Comparison of ENCODE assay signal across 8 cellular contexts in genomic region chr3:171460226-171461086, GRCh38. TPM values are rescaled to one million over a fixed set of nuclear protein-coding genes. Genes with fewer than 3 reads are reported as not detected.
A peak's percentile ranks its signal among the peaks of the same experiment; 100 is the strongest.
DNase-seq lines count a peak whose midpoint lies in the region; ATAC-seq and TF ChIP-seq lines count a peak whose summit lies in the region.

TNIK (minus strand) TSS chr3:171460405; CDS start chr3:171460063, 342 bp downstream.

- peaks cover 52% of the 10 kb centered on the region for H3K4me1 Mint-ChIP-seq in activated T-helper 1 cell treated with anti-CD3 and anti-CD28 coated beads, Interleukin-12 subunit alpha, Interleukin-12 subunit beta, Interleukin-2, Interleukin-4 antibody, amounts not matched to agents 30 ng/mL and 10 ng/mL and 1 ng/mL, durations not matched to agents 14 hours and 24 hours and 36 hours (ENCODE audit: low read depth)
- H3K4me1 Mint-ChIP-seq in natural killer cell = peaks cover 19 to 61% of the 10 kb centered on the region in 2 donors

- peak within 1 kb of the TSS; percentile 96 for H2AFZ ChIP-seq in IMR-90 (replicated peaks; ENCODE audit: low read length, poor library complexity)
- H2AFZ ChIP-seq in fibroblast of lung (ENCODE audit: low read length) = peak within 1 kb of the TSS; percentile 98

- H3K27ac Mint-ChIP-seq in activated T-helper 1 cell treated with anti-CD3 and anti-CD28 coated beads, Interleukin-12 subunit alpha, Interleukin-12 subunit beta, Interleukin-2, Interleukin-4 antibody, amounts not matched to agents 30 ng/mL and 10 ng/mL and 1 ng/mL, durations not matched to agents 14 hours and 24 hours and 36 hours = peak within 1 kb of the TSS; percentile 91
- H3K27ac Mint-ChIP-seq in natural killer cell = peak within 1 kb of the TSS in 1 of 2 donors; percentile 97

- DNase-seq in DMS53 treated with DMSO at 0.1 percent for 48 hours (lab: John Stamatoyannopoulos, UW; ENCODE audit: unreplicated experiment) (peak; percentile 58), IMR-90 (peak; percentile 89), fibroblast of lung (ENCODE audit: low read depth in 2 of 2) (peak; percentile 88 to 95), natural killer cell (peak; percentile 84)
- peak; percentile 92 for DNase-seq in activated T-helper 1 cell treated with anti-CD3 and anti-CD28 coated beads, Interleukin-12 subunit alpha, Interleukin-12 subunit beta, Interleukin-2, Interleukin-4 antibody, amounts not matched to agents 30 ng/mL and 10 ng/mL and 1 ng/mL, durations not matched to agents 14 hours and 24 hours and 36 hours (ENCODE audit: low spot score)
- peak; percentile 90 to 95 (median 92) for DNase-seq in stimulated activated naive CD4-positive, alpha-beta T cell (lab: John Stamatoyannopoulos, UW)

- H3K9me3 Mint-ChIP-seq in activated T-helper 1 cell treated with anti-CD3 and anti-CD28 coated beads, Interleukin-12 subunit alpha, Interleukin-12 subunit beta, Interleukin-2, Interleukin-4 antibody, amounts not matched to agents 30 ng/mL and 10 ng/mL and 1 ng/mL, durations not matched to agents 14 hours and 24 hours and 36 hours = no peaks in the 10 kb centered on the region
- no peaks in the 10 kb centered on the region for H3K9me3 Mint-ChIP-seq in natural killer cell

- peak within 1 kb of the TSS; percentile 34; the same call in 1 of the 2 replicates for H3K18ac ChIP-seq in IMR-90 (ENCODE audit: low read depth, low read length)

- no TSS peak for BruUV-seq in IMR-90 (replicated peaks; lab: Mats Ljungman, UMichigan)

- no peaks in the 10 kb centered on the region for H3K9me3 ChIP-seq in IMR-90 (ENCODE audit: control insufficient read depth, insufficient read depth, low read length)
- no peaks in the 10 kb centered on the region for H3K9me3 ChIP-seq in fibroblast of lung (ENCODE audit: control insufficient read depth, insufficient read depth, low read depth, low read length)

- H3K4ac ChIP-seq in IMR-90 (ENCODE audit: low read depth, low read length) = peak within 1 kb of the TSS; percentile 75

- no peaks in the 10 kb centered on the region; the same call in 1 of the 2 replicates for H3K9me1 ChIP-seq in IMR-90 (ENCODE audit: insufficient read depth, low read length)

- peak within 1 kb of the TSS; percentile 96 for H3K4me3 Mint-ChIP-seq in activated T-helper 1 cell treated with anti-CD3 and anti-CD28 coated beads, Interleukin-12 subunit alpha, Interleukin-12 subunit beta, Interleukin-2, Interleukin-4 antibody, amounts not matched to agents 30 ng/mL and 10 ng/mL and 1 ng/mL, durations not matched to agents 14 hours and 24 hours and 36 hours
- H3K4me3 Mint-ChIP-seq in natural killer cell = peak within 1 kb of the TSS; percentile 93

- H3K4me3 ChIP-seq in IMR-90 (ENCODE audit: insufficient read depth, low read depth, low read length) (peak within 1 kb of the TSS; percentile 86), fibroblast of lung (replicated peaks in 1 of 4; ENCODE audit: control extremely low read depth in 1 of 4, insufficient read depth in 1 of 4, low read depth in 3 of 4, low read length in 4 of 4) (peak within 1 kb of the TSS; percentile 69 to 90 (median 83))

- H3K14ac ChIP-seq in IMR-90 (replicated peaks; ENCODE audit: low read depth, low read length) = peak within 1 kb of the TSS; percentile 89

- peak within 1 kb of the TSS; percentile 63; the same call in 2 of the 3 replicates for H2BK15ac ChIP-seq in IMR-90 (ENCODE audit: low read depth, low read length)

- intact Hi-C loops in IMR-90 (cut with micrococcal nuclease) = loop anchor here (1.0 to 5.0 kb wide), 5 partner anchors 105 to 500 kb away; no protein-coding TSS in a partner anchor
- intact Hi-C loops in activated T-helper 1 cell treated with anti-CD3 and anti-CD28 coated beads, Interleukin-12 subunit alpha, Interleukin-12 subunit beta, Interleukin-2, Interleukin-4 antibody, amounts not matched to agents 30 ng/mL and 10 ng/mL and 1 ng/mL, durations not matched to agents 14 hours and 24 hours and 36 hours (cut with micrococcal nuclease) = loop anchor here (1.0 to 10.0 kb wide), 13 partner anchors 20 to 1688 kb away; partner anchors contain the start of genes ECT2 and MYNN
- intact Hi-C loops in natural killer cell (cut with micrococcal nuclease) = loop anchor here (1.0 kb wide), 1 partner anchor 20 kb away; no protein-coding TSS in a partner anchor

- TF ChIP-seq CTCF in IMR-90 (conservative IDR thresholded peaks at IDR 0.05; ENCODE audit: low read depth, low read length) (peak; percentile 10; the same call in 1 of the 2 replicates), fibroblast of lung (conservative IDR thresholded peaks at IDR 0.05 in 1 of 2, IDR thresholded peaks at IDR 0.05 in 1 of 2; ENCODE audit: low read depth in 1 of 2, low read length in 2 of 2) (peak; percentile 11 to 19), natural killer cell (IDR thresholded peaks at IDR 0.05) (peak; percentile 37)

- CTCF ChIA-PET in IMR-90 (lab: Yijun Ruan, JAX) = interaction anchor here (0.7 to 1.4 kb wide), 3 partner anchors 13 to 203 kb away, joined by 3 to 6 read pairs (median 5); no protein-coding TSS in a partner anchor

- POLR2A ChIA-PET in IMR-90 (lab: Charles Lee; ENCODE audit: unreplicated experiment) = no interaction called here

- no peaks in the 10 kb centered on the region for H3K36me3 Mint-ChIP-seq in activated T-helper 1 cell treated with anti-CD3 and anti-CD28 coated beads, Interleukin-12 subunit alpha, Interleukin-12 subunit beta, Interleukin-2, Interleukin-4 antibody, amounts not matched to agents 30 ng/mL and 10 ng/mL and 1 ng/mL, durations not matched to agents 14 hours and 24 hours and 36 hours (ENCODE audit: low read depth)
- H3K36me3 Mint-ChIP-seq in natural killer cell = no peaks in the 10 kb centered on the region

- peak within 1 kb of the TSS; percentile 66 for H2BK120ac ChIP-seq in IMR-90 (ENCODE audit: low read depth, low read length)

- H3K4me2 ChIP-seq in IMR-90 (ENCODE audit: low read depth, low read length) (peak within 1 kb of the TSS; percentile 90), fibroblast of lung (ENCODE audit: extremely low read depth, insufficient read depth, low read length) (peak within 1 kb of the TSS; percentile 90)

- dilution Hi-C loops in IMR-90 (cut with HindIII; ENCODE audit: low sequenced_read_pairs, unreplicated experiment) = no loop called here

- H3K79me1 ChIP-seq in IMR-90 (ENCODE audit: low read depth in 1 of 2, low read length in 2 of 2) = peaks cover 8% of the 10 kb centered on the region in 2 experiments; a peak in 3 of 4 replicates

- peak; percentile 22 for TF ChIP-seq RAD21 in IMR-90 (IDR thresholded peaks at IDR 0.05; ENCODE audit: low read length)

- H4K91ac ChIP-seq in IMR-90 (ENCODE audit: insufficient read depth, low read depth, low read length) = peak within 1 kb of the TSS; percentile 71

- peak within 1 kb of the TSS; percentile 6 for H2BK5ac ChIP-seq in IMR-90 (ENCODE audit: low read depth, low read length, poor library complexity, severe bottlenecking)

- peak within 1 kb of the TSS; percentile 75 for H2AK9ac ChIP-seq in IMR-90 (replicated peaks; ENCODE audit: low read depth, low read length, poor library complexity)

- H4K20me1 ChIP-seq in IMR-90 (ENCODE audit: insufficient read depth, low read length) (no peaks in the 10 kb centered on the region), fibroblast of lung (ENCODE audit: control insufficient read depth, extremely low read depth, insufficient read depth, low read length) (no peaks in the 10 kb centered on the region)

- H3K27ac ChIP-seq in IMR-90 (ENCODE audit: insufficient read depth, low read length) (peak within 1 kb of the TSS; percentile 62), fibroblast of lung (ENCODE audit: insufficient read depth, low read length) (peak within 1 kb of the TSS; percentile 65)

- no peaks in the 10 kb centered on the region for H3K27me3 Mint-ChIP-seq in activated T-helper 1 cell treated with anti-CD3 and anti-CD28 coated beads, Interleukin-12 subunit alpha, Interleukin-12 subunit beta, Interleukin-2, Interleukin-4 antibody, amounts not matched to agents 30 ng/mL and 10 ng/mL and 1 ng/mL, durations not matched to agents 14 hours and 24 hours and 36 hours (ENCODE audit: insufficient read depth)
- H3K27me3 Mint-ChIP-seq in natural killer cell (ENCODE audit: low read depth in 2 of 2) = no peaks in the 10 kb centered on the region

- H3K4me1 ChIP-seq in IMR-90 (ENCODE audit: control insufficient read depth, insufficient read depth, low read length) = peaks cover 3% of the 10 kb centered on the region
- peaks cover 8% of the 10 kb centered on the region for H3K4me1 ChIP-seq in fibroblast of lung (ENCODE audit: control insufficient read depth, extremely low read depth, insufficient read depth, low read length)

- ATAC-seq in GM21529 (IDR thresholded peaks at IDR 0.05; ENCODE audit: unreplicated experiment) = peak; percentile 75
- peak; percentile 94 for ATAC-seq in IMR-90 (ENCODE audit: low read depth)
- ATAC-seq in natural killer cell = peak; percentile 85 to 94 (median 87)

- no peak within 1 kb of the TSS for H4K5ac ChIP-seq in IMR-90 (ENCODE audit: low read depth, low read length)

- in situ Hi-C loops in IMR-90 (cut with MboI; ENCODE audit: low sequenced_read_pairs) = no loop called here

- H3K23ac ChIP-seq in IMR-90 (ENCODE audit: low read depth, low read length) = peak within 1 kb of the TSS; percentile 89

- peaks cover 42% of the 10 kb centered on the region for H3K79me2 ChIP-seq in fibroblast of lung (ENCODE audit: control insufficient read depth, insufficient read depth, low read length)

- no peaks in the 10 kb centered on the region for H3K27me3 ChIP-seq in IMR-90 (ENCODE audit: control insufficient read depth, insufficient read depth, low read length)
- no peaks in the 10 kb centered on the region for H3K27me3 ChIP-seq in fibroblast of lung (ENCODE audit: control insufficient read depth, insufficient read depth, low read length)

- H3K56ac ChIP-seq in IMR-90 (ENCODE audit: extremely low read depth, insufficient read depth, low read length) = peak within 1 kb of the TSS; percentile 63

- no peak; the same call in 1 of the 2 replicates for TF ChIP-seq POLR2A in IMR-90 (IDR thresholded peaks at IDR 0.05; ENCODE audit: low read depth, low read length)

- WGBS in IMR-90 (ENCODE audit: extremely low coverage in 2 of 2, insufficient read length in 1 of 2), 2 experiments = 0% methylated on average over 6 of the region's 66 CpGs; no CpG with 5 or more reads in 1 of the 2 experiments

- H2AK5ac ChIP-seq in IMR-90 (ENCODE audit: low read depth, low read length) = 0 out of 2 replicates have a peak within 1 kb of the TSS, but pooled peaks have one; percentile 3

- no peaks in the 10 kb centered on the region for H3K36me3 ChIP-seq in IMR-90 (ENCODE audit: control insufficient read depth, insufficient read depth, low read length)
- H3K36me3 ChIP-seq in fibroblast of lung (ENCODE audit: control insufficient read depth, insufficient read depth, low read length) = no peaks in the 10 kb centered on the region

- peak within 1 kb of the TSS; percentile 77 for H2BK20ac ChIP-seq in IMR-90 (ENCODE audit: low read depth, low read length)

- H3K9ac ChIP-seq in IMR-90 (ENCODE audit: low read depth, low read length) (peak within 1 kb of the TSS; percentile 68), fibroblast of lung (ENCODE audit: insufficient read depth, low read length) (peak within 1 kb of the TSS; percentile 60)

- peak within 1 kb of the TSS; percentile 34 to 77; a peak in 3 of 4 replicates for H4K8ac ChIP-seq in IMR-90 (ENCODE audit: low read depth in 2 of 2, low read length in 2 of 2)

RNA-seq across cellular contexts. Expression of gene TNIK, which starts in this region (rescaled TPM):
- 6.3 and 8.3 TPM in 2 replicates for total RNA-seq in IMR-90 (2012; rRNA removed)
- 2.8 and 3.4 TPM in 2 replicates for polyA plus RNA-seq in IMR-90 (2012; rRNA removed)
- 1.2 TPM in 2 replicates for polyA plus RNA-seq in IMR-90 (2012; cell fraction: cytosol; rRNA removed)
- polyA plus RNA-seq in IMR-90 (2012; cell fraction: nucleus; rRNA removed; ENCODE audit: low replicate concordance) = 1.6 and 12.3 TPM in 2 replicates
- polyA plus RNA-seq in PFSK-1 (2012; ENCODE audit: insufficient read length, low read depth) = 19.6 TPM
- total RNA-seq in activated T-helper 1 cell treated with anti-CD3 and anti-CD28 coated beads, Interleukin-12 subunit alpha, Interleukin-12 subunit beta, Interleukin-2, Interleukin-4 antibody, amounts not matched to agents 30 ng/mL and 10 ng/mL and 1 ng/mL, durations not matched to agents 14 hours and 24 hours and 36 hours = 21.0 and 21.5 TPM in 2 replicates
- total RNA-seq in fibroblast of lung = 30.6 and 39.3 TPM in 2 replicates
- 13.8 and 16.8 TPM in 2 replicates for polyA plus RNA-seq in fibroblast of lung
- polyA plus RNA-seq in fibroblast of lung (2012) = 14.4 and 20.9 TPM in 2 replicates
- 18.5 and 25.6 TPM in 2 replicates for polyA minus RNA-seq in fibroblast of lung (ENCODE audit: low replicate concordance)
- total RNA-seq in natural killer cell = 100 to 1,000 TPM in 2 of 3 donors, 10 to 100 TPM in 1; 93.7 to 122 (median 119) TPM

Comparison
In these comparisons a context has a peak if more than half of its experiments do, and no peak if none do; other contexts are left out.
1. Peak in every context shown above with its lines: DNase-seq, ATAC-seq, H3K4me3 ChIP-seq and H3K27ac ChIP-seq.